1 cellular context compared by ENCODE assay signal in the genomic region with DNA sequence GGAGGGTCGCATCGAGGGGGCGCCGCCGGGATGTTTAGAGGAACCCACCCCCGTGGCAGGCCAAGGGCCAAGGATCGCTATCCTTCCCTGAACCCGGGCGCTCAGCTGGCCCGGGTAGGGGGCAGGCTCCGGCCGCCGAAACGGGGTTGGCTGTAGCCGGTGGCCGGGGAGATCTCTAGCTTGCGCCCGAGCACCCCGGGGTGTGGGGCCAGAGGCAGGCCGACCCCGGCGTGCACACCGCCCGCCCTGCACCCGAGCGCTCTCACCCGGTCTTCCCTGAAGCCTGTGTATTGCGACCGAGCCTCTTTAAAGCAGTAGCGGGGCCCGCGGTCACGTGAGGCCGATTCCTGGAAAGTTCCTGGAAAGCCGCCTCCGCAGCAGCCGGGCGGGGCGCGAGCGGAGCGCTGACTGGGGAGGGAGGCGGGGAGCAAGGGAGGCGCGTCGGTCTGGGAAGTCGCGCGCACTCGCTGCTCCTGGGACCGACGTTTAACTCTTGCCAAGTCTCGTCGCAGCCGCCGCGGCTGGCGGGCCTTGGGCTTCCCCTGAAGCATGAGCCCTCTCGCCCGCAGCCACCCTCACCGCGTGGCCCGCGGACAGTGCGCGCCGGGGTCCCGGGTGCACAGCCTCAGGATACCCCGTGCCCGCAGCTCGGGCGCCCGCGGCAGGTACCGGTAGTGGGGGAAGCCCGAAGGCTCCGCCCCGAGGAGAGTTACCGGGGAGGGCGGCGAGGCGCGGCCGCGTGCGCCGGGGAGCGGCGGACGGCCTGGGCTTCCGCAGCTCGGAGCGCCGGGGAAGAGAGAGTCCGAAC.
TF ChIP-seq lines count a peak whose summit lies in the region.

No MANE protein-coding gene starts in this region.

TF ChIP-seq in K562, 482 proteins besides CTCF, POLR2A, EP300 and RAD21 (continued from another document and continues in another):
- TF ChIP-seq, protein P1, sequence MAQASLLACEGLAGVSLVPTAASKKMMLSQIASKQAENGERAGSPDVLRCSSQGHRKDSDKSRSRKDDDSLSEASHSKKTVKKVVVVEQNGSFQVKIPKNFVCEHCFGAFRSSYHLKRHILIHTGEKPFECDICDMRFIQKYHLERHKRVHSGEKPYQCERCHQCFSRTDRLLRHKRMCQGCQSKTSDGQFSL (CRISPR knock-in tag; IDR thresholded peaks at IDR 0.05) = peak; percentile 26; the same call in 1 of the 2 replicates
- TF ChIP-seq, protein P1 (tag; IDR thresholded peaks at IDR 0.05) = no peak
- TF ChIP-seq KDM1A (IDR thresholded peaks at IDR 0.05) (peak; percentile 47 to 66; a peak in 3 of 4 replicates), PTBP1 (IDR thresholded peaks at IDR 0.05; ENCODE audit: low read depth, low read length) (no peak), ZNF3 (CRISPR knock-in tag; IDR thresholded peaks at IDR 0.05) (no peak), RNF2 (IDR thresholded peaks at IDR 0.05) (peak; percentile 82), KDM2B (CRISPR knock-in tag; IDR thresholded peaks at IDR 0.05) (peak; percentile 100), EP400 (IDR thresholded peaks at IDR 0.05) (peak; percentile 86; the same call in 1 of the 2 replicates), CC2D1A (IDR thresholded peaks at IDR 0.05) (peak; percentile 61; the same call in 1 of the 2 replicates), DDX20 (tag; IDR thresholded peaks at IDR 0.05; ENCODE audit: low read depth) (no peak), ZC3H4 (CRISPR knock-in tag; IDR thresholded peaks at IDR 0.05; ENCODE audit: borderline replicate concordance) (peak; percentile 93; the same call in 1 of the 2 replicates), TAF1 (IDR thresholded peaks at IDR 0.05; ENCODE audit: control insufficient read depth, extremely low read depth, insufficient read depth, low read length, severe bottlenecking) (peak; percentile 72), RFX5 (IDR thresholded peaks at IDR 0.05; ENCODE audit: low read depth, low read length) (no peak), ZNF324 (CRISPR knock-in tag; IDR thresholded peaks at IDR 0.05) (0 out of 2 replicates have a peak, but pooled peaks have one; percentile 46), RB1 (IDR thresholded peaks at IDR 0.05; ENCODE audit: low read depth) (peak; percentile 52), CREB1 (IDR thresholded peaks at IDR 0.05) (peak; percentile 54), CREB1 (CRISPR knock-in tag; IDR thresholded peaks at IDR 0.05) (peak; percentile 21; the same call in 1 of the 2 replicates), XRCC5 (IDR thresholded peaks at IDR 0.05; ENCODE audit: low read depth, low read length) (0 out of 2 replicates have a peak, but pooled peaks have one; percentile 30), POLR2AphosphoS5 (IDR thresholded peaks at IDR 0.05; ENCODE audit: control insufficient read depth, insufficient read depth, low read depth, low read length) (peak; percentile 81; the same call in 1 of the 2 replicates), RAD51 (IDR thresholded peaks at IDR 0.05; ENCODE audit: borderline replicate concordance, low read depth) (peak; percentile 95), ZSCAN32 (CRISPR knock-in tag; IDR thresholded peaks at IDR 0.05) (peak; percentile 58; the same call in 1 of the 2 replicates), CEBPB (tag; IDR thresholded peaks at IDR 0.05) (no peak), SMAD4 (CRISPR knock-in tag; conservative IDR thresholded peaks at IDR 0.05) (peak; percentile 97), ETV1 (tag; conservative IDR thresholded peaks at IDR 0.05; ENCODE audit: low read depth) (0 out of 2 replicates have a peak, but pooled peaks have one; percentile 27), GTF2E2 (tag; IDR thresholded peaks at IDR 0.05) (peak; percentile 88), ZNF282 (CRISPR knock-in tag; IDR thresholded peaks at IDR 0.05) (0 out of 2 replicates have a peak, but pooled peaks have one; percentile 38), SREBF2 (CRISPR knock-in tag; IDR thresholded peaks at IDR 0.05) (no peak), RBFOX2 (IDR thresholded peaks at IDR 0.05; ENCODE audit: low read depth, low read length) (peak; percentile 96), RCOR1 (IDR thresholded peaks at IDR 0.05; ENCODE audit: borderline replicate concordance in 1 of 2, low read depth in 2 of 2, low read length in 2 of 2) (peak in 1 of 2 experiments; percentile 91; a peak in 3 of 4 replicates), HNRNPL (IDR thresholded peaks at IDR 0.05; ENCODE audit: low read depth, low read length) (peak; percentile 87), POLR2G (IDR thresholded peaks at IDR 0.05; ENCODE audit: low read depth, low read length) (peak; percentile 94), SMAD2 (IDR thresholded peaks at IDR 0.05; ENCODE audit: low read depth, low read length) (no peak), RBM14 (IDR thresholded peaks at IDR 0.05; ENCODE audit: borderline replicate concordance, insufficient read depth, low read depth, low read length) (0 out of 2 replicates have a peak, but pooled peaks have one; percentile 54), EWSR1 (IDR thresholded peaks at IDR 0.05; ENCODE audit: borderline replicate concordance, low read depth, partially characterized antibody) (no peak), ZNF644 (tag; IDR thresholded peaks at IDR 0.05; ENCODE audit: low read depth) (no peak), TEAD1 (CRISPR knock-in tag; IDR thresholded peaks at IDR 0.05) (peak in 1 of 2 experiments; percentile 54; a peak in 1 of 4 replicates), CBFA2T3 (IDR thresholded peaks at IDR 0.05) (peak; percentile 49), HDAC3 (IDR thresholded peaks at IDR 0.05; ENCODE audit: borderline replicate concordance, partially characterized antibody) (peak; percentile 94)
- TF ChIP-seq, protein P2, sequence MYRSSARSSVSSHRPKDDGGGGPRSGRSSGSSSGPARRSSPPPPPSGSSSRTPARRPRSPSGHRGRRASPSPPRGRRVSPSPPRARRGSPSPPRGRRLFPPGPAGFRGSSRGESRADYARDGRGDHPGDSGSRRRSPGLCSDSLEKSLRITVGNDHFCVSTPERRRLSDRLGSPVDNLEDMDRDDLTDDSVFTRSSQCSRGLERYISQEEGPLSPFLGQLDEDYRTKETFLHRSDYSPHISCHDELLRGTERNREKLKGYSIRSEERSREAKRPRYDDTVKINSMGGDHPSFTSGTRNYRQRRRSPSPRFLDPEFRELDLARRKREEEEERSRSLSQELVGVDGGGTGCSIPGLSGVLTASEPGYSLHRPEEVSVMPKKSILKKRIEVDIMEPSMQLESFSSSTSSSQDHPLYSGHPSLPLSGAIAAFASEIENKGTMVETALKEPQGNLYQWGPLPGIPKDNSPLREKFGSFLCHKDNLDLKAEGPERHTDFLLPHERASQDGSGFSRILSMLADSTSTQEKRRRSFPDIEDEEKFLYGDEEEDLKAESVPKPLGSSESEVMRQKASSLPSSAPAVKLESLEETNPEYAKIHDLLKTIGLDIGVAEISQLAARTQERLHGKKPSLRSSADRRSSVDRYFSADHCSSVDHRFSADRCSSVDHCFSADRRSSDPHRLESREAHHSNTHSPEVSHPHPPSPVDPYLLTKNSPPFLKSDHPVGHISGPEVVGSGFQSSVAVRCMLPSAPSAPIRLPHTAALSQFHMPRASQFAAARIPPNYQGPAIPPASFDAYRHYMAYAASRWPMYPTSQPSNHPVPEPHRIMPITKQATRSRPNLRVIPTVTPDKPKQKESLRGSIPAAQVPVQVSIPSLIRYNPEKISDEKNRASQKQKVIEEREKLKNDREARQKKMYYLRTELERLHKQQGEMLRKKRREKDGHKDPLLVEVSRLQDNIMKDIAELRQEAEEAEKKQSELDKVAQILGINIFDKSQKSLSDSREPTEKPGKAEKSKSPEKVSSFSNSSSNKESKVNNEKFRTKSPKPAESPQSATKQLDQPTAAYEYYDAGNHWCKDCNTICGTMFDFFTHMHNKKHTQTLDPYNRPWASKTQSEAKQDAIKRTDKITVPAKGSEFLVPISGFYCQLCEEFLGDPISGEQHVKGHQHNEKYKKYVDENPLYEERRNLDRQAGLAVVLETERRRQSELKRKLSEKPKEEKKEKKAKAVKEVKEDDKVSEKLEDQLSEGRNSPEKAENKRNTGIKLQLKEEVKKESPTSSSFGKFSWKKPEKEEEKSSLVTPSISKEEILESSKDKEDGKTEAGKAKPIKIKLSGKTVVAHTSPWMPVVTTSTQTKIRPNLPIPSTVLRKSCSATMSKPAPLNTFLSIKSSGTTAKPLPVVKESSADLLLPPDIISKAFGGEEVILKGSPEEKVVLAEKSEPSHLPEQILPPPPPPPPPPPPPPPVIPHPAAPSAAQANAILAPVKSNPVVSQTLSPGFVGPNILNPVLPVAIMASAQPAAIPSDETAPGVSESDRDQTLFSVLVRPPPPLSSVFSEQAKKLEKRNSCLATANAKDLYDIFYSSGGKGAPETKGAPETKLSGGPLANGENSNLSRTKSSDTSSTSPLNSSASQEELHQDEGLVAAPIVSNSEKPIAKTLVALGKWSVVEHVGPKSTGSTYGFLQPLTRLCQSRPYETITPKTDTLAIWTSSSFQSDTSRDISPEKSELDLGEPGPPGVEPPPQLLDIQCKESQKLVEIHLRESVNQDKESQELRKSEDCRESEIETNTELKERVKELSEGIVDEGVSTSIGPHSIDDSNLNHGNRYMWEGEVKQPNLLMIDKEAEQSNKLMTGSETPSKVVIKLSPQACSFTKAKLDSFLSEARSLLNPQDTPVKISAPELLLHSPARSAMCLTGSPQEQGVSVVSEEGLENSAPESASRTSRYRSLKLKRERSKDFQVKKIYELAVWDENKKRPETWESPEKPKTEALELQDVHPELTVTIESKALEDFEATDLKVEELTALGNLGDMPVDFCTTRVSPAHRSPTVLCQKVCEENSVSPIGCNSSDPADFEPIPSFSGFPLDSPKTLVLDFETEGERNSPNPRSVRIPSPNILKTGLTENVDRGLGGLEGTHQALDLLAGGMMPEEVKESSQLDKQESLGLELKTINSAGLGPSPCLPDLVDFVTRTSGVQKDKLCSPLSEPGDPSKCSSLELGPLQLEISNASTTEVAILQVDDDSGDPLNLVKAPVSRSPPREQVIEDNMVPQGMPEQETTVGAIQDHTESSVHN (IDR thresholded peaks at IDR 0.05; ENCODE audit: borderline replicate concordance in 1 of 2, low read depth in 1 of 2) = peak in 1 of 2 experiments; percentile 44; a peak in 1 of 4 replicates
- TF ChIP-seq, protein P3, sequence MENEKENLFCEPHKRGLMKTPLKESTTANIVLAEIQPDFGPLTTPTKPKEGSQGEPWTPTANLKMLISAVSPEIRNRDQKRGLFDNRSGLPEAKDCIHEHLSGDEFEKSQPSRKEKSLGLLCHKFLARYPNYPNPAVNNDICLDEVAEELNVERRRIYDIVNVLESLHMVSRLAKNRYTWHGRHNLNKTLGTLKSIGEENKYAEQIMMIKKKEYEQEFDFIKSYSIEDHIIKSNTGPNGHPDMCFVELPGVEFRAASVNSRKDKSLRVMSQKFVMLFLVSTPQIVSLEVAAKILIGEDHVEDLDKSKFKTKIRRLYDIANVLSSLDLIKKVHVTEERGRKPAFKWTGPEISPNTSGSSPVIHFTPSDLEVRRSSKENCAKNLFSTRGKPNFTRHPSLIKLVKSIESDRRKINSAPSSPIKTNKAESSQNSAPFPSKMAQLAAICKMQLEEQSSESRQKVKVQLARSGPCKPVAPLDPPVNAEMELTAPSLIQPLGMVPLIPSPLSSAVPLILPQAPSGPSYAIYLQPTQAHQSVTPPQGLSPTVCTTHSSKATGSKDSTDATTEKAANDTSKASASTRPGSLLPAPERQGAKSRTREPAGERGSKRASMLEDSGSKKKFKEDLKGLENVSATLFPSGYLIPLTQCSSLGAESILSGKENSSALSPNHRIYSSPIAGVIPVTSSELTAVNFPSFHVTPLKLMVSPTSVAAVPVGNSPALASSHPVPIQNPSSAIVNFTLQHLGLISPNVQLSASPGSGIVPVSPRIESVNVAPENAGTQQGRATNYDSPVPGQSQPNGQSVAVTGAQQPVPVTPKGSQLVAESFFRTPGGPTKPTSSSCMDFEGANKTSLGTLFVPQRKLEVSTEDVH (IDR thresholded peaks at IDR 0.05; ENCODE audit: low read depth, partially characterized antibody) = peak; percentile 35
- TF ChIP-seq, protein P4, sequence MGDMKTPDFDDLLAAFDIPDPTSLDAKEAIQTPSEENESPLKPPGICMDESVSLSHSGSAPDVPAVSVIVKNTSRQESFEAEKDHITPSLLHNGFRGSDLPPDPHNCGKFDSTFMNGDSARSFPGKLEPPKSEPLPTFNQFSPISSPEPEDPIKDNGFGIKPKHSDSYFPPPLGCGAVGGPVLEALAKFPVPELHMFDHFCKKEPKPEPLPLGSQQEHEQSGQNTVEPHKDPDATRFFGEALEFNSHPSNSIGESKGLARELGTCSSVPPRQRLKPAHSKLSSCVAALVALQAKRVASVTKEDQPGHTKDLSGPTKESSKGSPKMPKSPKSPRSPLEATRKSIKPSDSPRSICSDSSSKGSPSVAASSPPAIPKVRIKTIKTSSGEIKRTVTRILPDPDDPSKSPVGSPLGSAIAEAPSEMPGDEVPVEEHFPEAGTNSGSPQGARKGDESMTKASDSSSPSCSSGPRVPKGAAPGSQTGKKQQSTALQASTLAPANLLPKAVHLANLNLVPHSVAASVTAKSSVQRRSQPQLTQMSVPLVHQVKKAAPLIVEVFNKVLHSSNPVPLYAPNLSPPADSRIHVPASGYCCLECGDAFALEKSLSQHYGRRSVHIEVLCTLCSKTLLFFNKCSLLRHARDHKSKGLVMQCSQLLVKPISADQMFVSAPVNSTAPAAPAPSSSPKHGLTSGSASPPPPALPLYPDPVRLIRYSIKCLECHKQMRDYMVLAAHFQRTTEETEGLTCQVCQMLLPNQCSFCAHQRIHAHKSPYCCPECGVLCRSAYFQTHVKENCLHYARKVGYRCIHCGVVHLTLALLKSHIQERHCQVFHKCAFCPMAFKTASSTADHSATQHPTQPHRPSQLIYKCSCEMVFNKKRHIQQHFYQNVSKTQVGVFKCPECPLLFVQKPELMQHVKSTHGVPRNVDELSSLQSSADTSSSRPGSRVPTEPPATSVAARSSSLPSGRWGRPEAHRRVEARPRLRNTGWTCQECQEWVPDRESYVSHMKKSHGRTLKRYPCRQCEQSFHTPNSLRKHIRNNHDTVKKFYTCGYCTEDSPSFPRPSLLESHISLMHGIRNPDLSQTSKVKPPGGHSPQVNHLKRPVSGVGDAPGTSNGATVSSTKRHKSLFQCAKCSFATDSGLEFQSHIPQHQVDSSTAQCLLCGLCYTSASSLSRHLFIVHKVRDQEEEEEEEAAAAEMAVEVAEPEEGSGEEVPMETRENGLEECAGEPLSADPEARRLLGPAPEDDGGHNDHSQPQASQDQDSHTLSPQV (IDR thresholded peaks at IDR 0.05) = peak; percentile 79
- TF ChIP-seq, protein P5, sequence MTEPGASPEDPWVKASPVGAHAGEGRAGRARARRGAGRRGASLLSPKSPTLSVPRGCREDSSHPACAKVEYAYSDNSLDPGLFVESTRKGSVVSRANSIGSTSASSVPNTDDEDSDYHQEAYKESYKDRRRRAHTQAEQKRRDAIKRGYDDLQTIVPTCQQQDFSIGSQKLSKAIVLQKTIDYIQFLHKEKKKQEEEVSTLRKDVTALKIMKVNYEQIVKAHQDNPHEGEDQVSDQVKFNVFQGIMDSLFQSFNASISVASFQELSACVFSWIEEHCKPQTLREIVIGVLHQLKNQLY (CRISPR knock-in tag; conservative IDR thresholded peaks at IDR 0.05) = peak in 1 of 2 experiments; percentile 58; a peak in 1 of 4 replicates
